Comparison of ENCODE assay signal across 8 cellular contexts in genomic region chr17:4948997-4949320, GRCh38. TPM values are rescaled to one million over a fixed set of nuclear protein-coding genes. Genes with fewer than 3 reads are reported as not detected.
A peak's percentile ranks its signal among the peaks of the same experiment; 100 is the strongest.
DNase-seq lines count a peak whose midpoint lies in the region; ATAC-seq and TF ChIP-seq lines count a peak whose summit lies in the region.

No MANE protein-coding gene starts in this region.

- H3K4me1 ChIP-seq in SJSA1 (replicated peaks) = peaks cover 75% of the 10 kb centered on the region
- peaks cover 18 to 76% (median 51%) of the 10 kb centered on the region in 9 donors for H3K4me1 ChIP-seq in heart right ventricle
- peaks cover 23% of the 10 kb centered on the region for H3K4me1 ChIP-seq in rectal smooth muscle tissue (ENCODE audit: control insufficient read depth, insufficient read depth, low read length)

- peak; percentile 33 for ATAC-seq in GM19397 (IDR thresholded peaks at IDR 0.05; ENCODE audit: unreplicated experiment)
- ATAC-seq in heart right ventricle = peak; percentile 72 to 87 (median 82)

- intact Hi-C loops in heart right ventricle (cut with DNase I) = loop anchor here in 5 of 10 donors (1.0 to 5.0 kb wide), 6 partner anchors 9 to 48 kb away; partner anchors contain the start of genes SPAG7 (in 5 of the 5), CAMTA2 (in 1 of the 5), INCA1 (in 1 of the 5) and KIF1C (in 1 of the 5)

- 0 to 2% (median 1%) methylated on average over 25 to 29 of the region's 29 CpGs for WGBS in adipose tissue, 3 donors
- 1% methylated on average over 29 of the region's 29 CpGs for WGBS in heart right ventricle, 2 donors

- H3K27me3 ChIP-seq in SJSA1 (replicated peaks) (no peaks in the 10 kb centered on the region), heart right ventricle (no peaks in the 10 kb centered on the region), rectal smooth muscle tissue (ENCODE audit: control insufficient read depth, insufficient read depth, low read length) (no peaks in the 10 kb centered on the region)

- peak overlapping the region; percentile 46 for H3K9ac ChIP-seq in rectal smooth muscle tissue (ENCODE audit: low read length)

- H3K9me3 ChIP-seq in SJSA1 (replicated peaks) (no peaks in the 10 kb centered on the region), heart right ventricle (no peaks in the 10 kb centered on the region)

- H3K27ac ChIP-seq in SJSA1 (peak overlapping the region; percentile 92), adipose tissue (ENCODE audit: low read depth, low read length) (peak overlapping the region; percentile 45), heart right ventricle (peak overlapping the region; percentile 89 to 100 (median 99)), rectal smooth muscle tissue (ENCODE audit: low read depth, low read length) (peak overlapping the region; percentile 99)

- DNase-seq in COLO668 (lab: John Stamatoyannopoulos, UW; ENCODE audit: unreplicated experiment) (peak; percentile 91), HuH-7.5 (ENCODE audit: low spot score) (peak; percentile 81), SJSA1 (ENCODE audit: low read depth in 1 of 2, low spot score in 2 of 2) (peak in 1 of 2 experiments; percentile 86), heart right ventricle (peak; percentile 83 to 87), SK-N-DZ (ENCODE audit: low spot score) (no peak)

- TF ChIP-seq CTCF in heart right ventricle (IDR thresholded peaks at IDR 0.05) = no peak

- H3K36me3 ChIP-seq in SJSA1 (peaks cover 42% of the 10 kb centered on the region), heart right ventricle (peaks cover 0 to 35% (median 5%) of the 10 kb centered on the region in 9 donors), rectal smooth muscle tissue (ENCODE audit: control insufficient read depth, insufficient read depth, low read length) (peaks cover 22% of the 10 kb centered on the region)

- peak overlapping the region; percentile 92 for H3K4me3 ChIP-seq in SJSA1
- H3K4me3 ChIP-seq in heart right ventricle = peak overlapping the region; percentile 32 to 100 (median 98)
- H3K4me3 ChIP-seq in rectal smooth muscle tissue (ENCODE audit: low read length) = peak overlapping the region; percentile 67

RNA-seq across cellular contexts. Expression of gene PFN1, which starts 0.6 kb away (rescaled TPM):
- 1,207 and 1,337 TPM in 2 replicates for total RNA-seq in SJSA1 (2014; rRNA removed; shearing (Covaris generic))
- polyA plus RNA-seq in adipose tissue (1,000 to 10,000 TPM in 1 of 3 donors, 100 to 1,000 TPM in 2; 270 to 1,173 (median 475) TPM), heart right ventricle (100 to 1,000 TPM; 170 to 830 TPM)
- total RNA-seq in heart right ventricle = 100 to 1,000 TPM; 144 to 376 (median 160) TPM
- polyA plus RNA-seq in SK-N-DZ (2014; cell fraction: cytosol; rRNA removed) = 531 and 837 TPM in 2 replicates
- polyA plus RNA-seq in SK-N-DZ (2014; cell fraction: nucleus; rRNA removed) = 483 and 613 TPM in 2 replicates

RNA-seq across cellular contexts. Expression of gene ENO3, which starts 2.0 kb away (rescaled TPM):
- 5.2 and 6.6 TPM in 2 replicates for total RNA-seq in SJSA1 (2014; rRNA removed; shearing (Covaris generic))
- 10 to 100 TPM in 1 of 3 donors, 1 to 10 TPM in 2; 5.1 to 13.5 (median 6.4) TPM for polyA plus RNA-seq in adipose tissue
- total RNA-seq in heart right ventricle = 1,000 to 10,000 TPM in 2 of 10 donors, 100 to 1,000 TPM in 8; 609 to 1,418 (median 746) TPM
- 1,000 to 10,000 TPM in 1 of 2 donors, 100 to 1,000 TPM in 1; 143 to 1,668 TPM for polyA plus RNA-seq in heart right ventricle
- 91.6 and 92.7 TPM in 2 replicates for polyA plus RNA-seq in SK-N-DZ (2014; cell fraction: cytosol; rRNA removed)
- 116 and 223 TPM in 2 replicates for polyA plus RNA-seq in SK-N-DZ (2014; cell fraction: nucleus; rRNA removed)

RNA-seq across cellular contexts. Expression of gene RNF167, which starts 8.9 kb away (rescaled TPM):
- 4.2 and 13.0 TPM in 2 replicates for total RNA-seq in SJSA1 (2014; rRNA removed; shearing (Covaris generic))
- polyA plus RNA-seq in adipose tissue (100 to 1,000 TPM in 1 of 3 donors, 10 to 100 TPM in 2; 60.2 to 111 (median 79.2) TPM), heart right ventricle (100 to 1,000 TPM; 132 to 202 TPM)
- total RNA-seq in heart right ventricle = 100 to 1,000 TPM in 1 of 10 donors, 10 to 100 TPM in 9; 65.0 to 104 (median 80.9) TPM
- 66.0 and 77.3 TPM in 2 replicates for polyA plus RNA-seq in SK-N-DZ (2014; cell fraction: cytosol; rRNA removed)
- 84.6 and 104 TPM in 2 replicates for polyA plus RNA-seq in SK-N-DZ (2014; cell fraction: nucleus; rRNA removed)

RNA-seq across cellular contexts. Expression of gene SLC25A11, which starts 9.1 kb away (rescaled TPM):
- total RNA-seq in SJSA1 (2014; rRNA removed; shearing (Covaris generic)) = 67.6 and 68.4 TPM in 2 replicates
- polyA plus RNA-seq in adipose tissue = 10 to 100 TPM; 25.6 to 68.6 (median 49.6) TPM
- 100 to 1,000 TPM; 181 to 312 (median 242) TPM for total RNA-seq in heart right ventricle
- polyA plus RNA-seq in heart right ventricle = 100 to 1,000 TPM; 126 to 127 TPM
- polyA plus RNA-seq in SK-N-DZ (2014; cell fraction: cytosol; rRNA removed) = 118 and 132 TPM in 2 replicates
- polyA plus RNA-seq in SK-N-DZ (2014; cell fraction: nucleus; rRNA removed) = 65.5 and 71.8 TPM in 2 replicates

RNA-seq across cellular contexts. Expression of gene GP1BA, which starts 16.9 kb away (rescaled TPM):
- total RNA-seq in SJSA1 (2014; rRNA removed; shearing (Covaris generic)) = not detected in 2 replicates
- polyA plus RNA-seq in adipose tissue (under 1 TPM in 2 of 3 donors, not detected in 1; 0.04 to 0.05 TPM), heart right ventricle (under 1 TPM; 0.04 to 0.15 TPM)
- under 1 TPM in 5 of 10 donors, not detected in 5; 0.15 to 0.53 (median 0.39) TPM for total RNA-seq in heart right ventricle
- polyA plus RNA-seq in SK-N-DZ (2014; cell fraction: cytosol; rRNA removed) = not detected in 2 replicates
- not detected in 2 replicates for polyA plus RNA-seq in SK-N-DZ (2014; cell fraction: nucleus; rRNA removed)

Comparison
In these comparisons a context has a peak if more than half of its experiments do, and no peak if none do; other contexts are left out.
1. H3K27ac ChIP-seq: peak in every context shown above with its lines; median percentile 99 in heart right ventricle; 99 in rectal smooth muscle tissue; 92 in SJSA1; 45 in adipose tissue.
2. RNA of gene ENO3, which starts 2.0 kb away (total RNA-seq): 609 to 1,418 TPM in heart right ventricle; 5.2 to 6.6 TPM in SJSA1; every median in the first group is over 10 times any median in the second.
3. Peak in every context shown above with its lines, with median percentiles within 50 percentile points of each other: H3K4me3 ChIP-seq.